ENCODE assay signal across 16 cellular contexts in the genomic region with DNA sequence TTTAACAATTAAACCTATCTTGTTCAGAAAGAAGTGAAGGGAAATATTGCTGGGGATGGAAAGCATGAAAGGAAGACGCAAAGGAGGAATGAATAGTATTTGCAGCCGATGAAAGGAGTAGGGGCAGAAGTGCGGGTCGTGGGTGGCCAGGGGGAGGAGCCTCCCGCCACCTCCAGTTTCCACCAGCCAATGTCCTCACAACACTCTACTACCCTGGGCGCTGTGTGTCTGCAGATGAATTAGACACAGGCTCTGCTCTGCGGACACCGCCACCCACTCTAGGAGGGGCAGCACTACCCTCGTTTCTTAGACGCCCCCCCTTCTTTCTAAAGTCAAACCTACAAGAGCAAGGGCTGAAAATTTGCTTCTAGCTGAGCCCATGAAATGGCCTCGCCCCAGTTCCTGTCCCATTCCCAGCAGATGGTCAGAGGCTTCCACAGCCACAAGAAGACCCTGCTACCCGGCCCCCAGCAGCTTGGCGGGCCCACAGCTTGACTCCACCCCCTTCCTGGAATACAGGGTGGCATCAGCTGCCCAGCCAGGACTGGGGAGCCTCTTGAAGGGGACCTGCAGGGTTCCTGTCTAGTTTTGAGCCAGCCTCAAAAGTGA.
DNase-seq lines count a peak whose midpoint lies in the region; ATAC-seq and TF ChIP-seq lines count a peak whose summit lies in the region.
"Had no signal": no experiment of that assay in that cellular context is flagged by ENCODE, and none has a peak within 500 bp of the region (broad histone marks: within the 10 kb centered on the region; RNA-seq: fewer than 3 reads in every experiment).

No MANE protein-coding gene starts in this region.

- no peak for ATAC-seq in GM21529 (IDR thresholded peaks at IDR 0.05; ENCODE audit: unreplicated experiment)
- ATAC-seq: Panc1 had no signal

- H3K4me2 ChIP-seq in neural progenitor cell: no peak overlapping the region

- no peaks in the 10 kb centered on the region for H3K9me3 Mint-ChIP-seq in neural progenitor cell
- H3K9me3 Mint-ChIP-seq: CD4-positive, alpha-beta T cell had no signal

- no peak overlapping the region for H2AFZ ChIP-seq in neural progenitor cell (replicated peaks)

- H3K27me3 Mint-ChIP-seq in neural progenitor cell (ENCODE audit: insufficient read depth, low read depth): peaks cover 11% of the 10 kb centered on the region

- peak; percentile 9 for DNase-seq in DMS 273 (lab: John Stamatoyannopoulos, UW; ENCODE audit: unreplicated experiment)
- DNase-seq in DMS 273 treated with DMSO at 0.1 percent for 48 hours (lab: John Stamatoyannopoulos, UW): no peak
- DNase-seq in NCI-H1092 (lab: John Stamatoyannopoulos, UW): peak; percentile 26
- DNase-seq in coronary artery (ENCODE audit: low spot score): peak; percentile 63
- no peak for DNase-seq in neural progenitor cell (ENCODE audit: low spot score)
- DNase-seq in ascending aorta (ENCODE audit: low spot score in 2 of 2): no peak
- DNase-seq in pons (ENCODE audit: low spot score): no peak
- DNase-seq: BE2C; Calu3; CD4-positive, alpha-beta T cell; DMS79 treated with DMSO at 0.1 percent for 48 hours; NCI-H1048; NCI-H1694 had no signal

- H3K4me1 ChIP-seq in neural progenitor cell: peaks cover 38% of the 10 kb centered on the region
- H3K4me1 ChIP-seq in ascending aorta: no peaks in the 10 kb centered on the region

- H3K9me3 ChIP-seq in neural progenitor cell (ENCODE audit: low read depth) (no peaks in the 10 kb centered on the region), ascending aorta (no peaks in the 10 kb centered on the region)
- H3K9me3 ChIP-seq: BE2C had no signal

- H3K27ac Mint-ChIP-seq in neural progenitor cell: peak overlapping the region; percentile 48
- H3K27ac Mint-ChIP-seq: CD4-positive, alpha-beta T cell had no signal

- peaks cover 14% of the 10 kb centered on the region for H4K20me1 ChIP-seq in neural progenitor cell (ENCODE audit: low read depth)

- H3K4me1 Mint-ChIP-seq in neural progenitor cell: peaks cover 62% of the 10 kb centered on the region

- H3K4me3 Mint-ChIP-seq in neural progenitor cell: no peak overlapping the region
- H3K4me3 Mint-ChIP-seq: CD4-positive, alpha-beta T cell had no signal

- no peaks in the 10 kb centered on the region for H3K36me3 Mint-ChIP-seq in neural progenitor cell

- H3F3A ChIP-seq in neural progenitor cell (ENCODE audit: low read depth): peaks cover 13% of the 10 kb centered on the region

- no peak for TF ChIP-seq CTCF in coronary artery (IDR thresholded peaks at IDR 0.05)
- TF ChIP-seq CTCF in neural progenitor cell (IDR thresholded peaks at IDR 0.05): no peak
- no peak for TF ChIP-seq CTCF in ascending aorta (IDR thresholded peaks at IDR 0.05)

- H3K27me3 ChIP-seq in neural progenitor cell (peaks cover 30% of the 10 kb centered on the region), ascending aorta (peaks cover 3% of the 10 kb centered on the region)
- H3K27me3 ChIP-seq: BE2C had no signal

- no peaks in the 10 kb centered on the region for H3K79me2 ChIP-seq in neural progenitor cell (ENCODE audit: low read depth)

- H3K4me3 ChIP-seq in coronary artery: no peak overlapping the region
- H3K4me3 ChIP-seq in neural progenitor cell: no peak overlapping the region
- H3K4me3 ChIP-seq in ascending aorta: no peak overlapping the region

- intact Hi-C loops in ascending aorta (cut with DNase I): no loop called here

- no peak overlapping the region for H3K9ac ChIP-seq in neural progenitor cell

- H3K36me3 ChIP-seq in neural progenitor cell (no peaks in the 10 kb centered on the region), ascending aorta (no peaks in the 10 kb centered on the region)
- H3K36me3 ChIP-seq: BE2C had no signal

- no peak overlapping the region for H3K27ac ChIP-seq in coronary artery
- no peak overlapping the region for H3K27ac ChIP-seq in neural progenitor cell
- H3K27ac ChIP-seq in ascending aorta: no peak overlapping the region
- H3K27ac ChIP-seq: 22Rv1 had no signal

Comparison
In these comparisons a context has a peak if more than half of its experiments do, and no peak if none do; other contexts are left out.
1. DNase-seq: peak in DMS 273 (single experiment), NCI-H1092 (single experiment) and coronary artery (single experiment); none in DMS 273 treated with DMSO at 0.1 percent for 48 hours (single experiment), neural progenitor cell (single experiment), ascending aorta (0 of 2) and pons (single experiment).